9 cellular contexts compared by ENCODE assay signal in genomic region chr19:3358392-3358918, GRCh38. TPM values are rescaled to one million over a fixed set of nuclear protein-coding genes. Genes with fewer than 3 reads are reported as not detected.
A peak's percentile ranks its signal among the peaks of the same experiment; 100 is the strongest.
DNase-seq lines count a peak whose midpoint lies in the region; ATAC-seq, FAIRE-seq and TF ChIP-seq lines count a peak whose summit lies in the region.
"Had no signal": no experiment of that assay in that cellular context is flagged by ENCODE, and none has a peak within 500 bp of the region (broad histone marks: within the 10 kb centered on the region; RNA-seq: fewer than 3 reads in every experiment).

No MANE protein-coding gene starts in this region.

- H3K4me2 ChIP-seq in GM12878 (ENCODE audit: control insufficient read depth, insufficient read depth), result peak overlapping the region; percentile 100

- H3K27ac Mint-ChIP-seq in activated T-cell treated with anti-CD3 and anti-CD28 coated beads, Interleukin-2, amount 50 U/mL, for 72 hours, result peak overlapping the region; percentile 32
- H3K27ac Mint-ChIP-seq in memory B cell (no peak overlapping the region), type B pancreatic cell (no peak overlapping the region)

- H3K27ac ChIP-seq in GM12878 (ENCODE audit: control insufficient read depth, insufficient read depth), result peak overlapping the region; percentile 6; the same call in 1 of the 2 replicates

- TF ChIP-seq EP300 in GM12878 (IDR thresholded peaks at IDR 0.05; ENCODE audit: borderline replicate concordance in 1 of 2, control insufficient read depth in 1 of 2, low read depth in 2 of 2, low read length in 2 of 2), result no peak

- TF ChIP-seq POLR2A in GM12878 (IDR thresholded peaks at IDR 0.05; ENCODE audit: low read depth, low read length), result no peak

- no peaks in the 10 kb centered on the region for H3K27me3 ChIP-seq in GM12878 (replicated peaks in 1 of 2; ENCODE audit: control insufficient read depth in 2 of 2, insufficient read depth in 2 of 2, low read length in 1 of 2)

- H3K9me3 ChIP-seq in GM12878 (replicated peaks; ENCODE audit: control insufficient read depth, insufficient read depth, low read length), result no peaks in the 10 kb centered on the region

- CTCF ChIA-PET in GM12878 (lab: Yijun Ruan, JAX), result no interaction called here

- no peaks in the 10 kb centered on the region for H3K36me3 ChIP-seq in GM12878 (ENCODE audit: control insufficient read depth in 2 of 2, insufficient read depth in 2 of 2, low read length in 1 of 2)

- BruUV-seq in GM12878 (replicated peaks; lab: Mats Ljungman, UMichigan), result no TSS peak

- peak overlapping the region; percentile 71 for H2AFZ ChIP-seq in GM12878 (ENCODE audit: control insufficient read depth, low read depth, low read length)

- peak in 1 of 2 donors; percentile 0 for ATAC-seq in activated T-cell treated with anti-CD3 and anti-CD28 coated beads, Interleukin-2, amount 50 U/mL, for 72 hours (replicated peaks in 1 of 2)
- ATAC-seq in GM12878, result peak; percentile 1; the same call in 1 of the 3 replicates
- ATAC-seq in memory B cell (ENCODE audit: low read depth), result no peak
- no peak for ATAC-seq in HG02763 (IDR thresholded peaks at IDR 0.05; ENCODE audit: unreplicated experiment)

- RAD21 ChIA-PET in GM12878 (lab: Charles Lee; ENCODE audit: unreplicated experiment), result no interaction called here

- intact Hi-C loops in GM12878 (cut with micrococcal nuclease; ENCODE audit: unreplicated experiment), result no loop called here

- no peak for DNase-seq in activated T-cell treated with anti-CD3 and anti-CD28 coated beads, Interleukin-2, amount 50 U/mL, for 72 hours
- DNase-seq in activated T-cell treated with anti-CD3 and anti-CD28 coated beads, Interleukin-2, amount 50 U/mL, for 48 hours, result no peak
- DNase-seq in GM12878 (ENCODE audit: low read depth, low spot score) (no peak), memory B cell (ENCODE audit: low spot score in 2 of 2) (no peak), type B pancreatic cell (ENCODE audit: extremely low spot score, unreplicated experiment) (no peak), NCI-H345 (lab: John Stamatoyannopoulos, UW) (no peak), RPMI8226 (no peak)

- H3K4me3 Mint-ChIP-seq in activated T-cell treated with anti-CD3 and anti-CD28 coated beads, Interleukin-2, amount 50 U/mL, for 72 hours, result peak overlapping the region; percentile 90 to 92
- H3K4me3 Mint-ChIP-seq in memory B cell (peak overlapping the region; percentile 88), type B pancreatic cell (peak overlapping the region; percentile 83)

- H3K36me3 Mint-ChIP-seq in activated T-cell treated with anti-CD3 and anti-CD28 coated beads, Interleukin-2, amount 50 U/mL, for 72 hours (ENCODE audit: insufficient read depth in 2 of 2), result no peaks in the 10 kb centered on the region
- H3K36me3 Mint-ChIP-seq in memory B cell, result no peaks in the 10 kb centered on the region
- no peaks in the 10 kb centered on the region for H3K36me3 Mint-ChIP-seq in type B pancreatic cell

- no peaks in the 10 kb centered on the region for H3K9me3 Mint-ChIP-seq in activated T-cell treated with anti-CD3 and anti-CD28 coated beads, Interleukin-2, amount 50 U/mL, for 72 hours
- H3K9me3 Mint-ChIP-seq in memory B cell, result peaks cover 3% of the 10 kb centered on the region
- H3K9me3 Mint-ChIP-seq in type B pancreatic cell, result no peaks in the 10 kb centered on the region

- H3K4me3 ChIP-seq in GM12878, result peak overlapping the region; percentile 69

- in situ Hi-C loops in GM12878 (cut with MboI), result loop anchor here (25.0 kb wide), 1 partner anchor 1496 kb away; the partner anchor contains the start of gene KLF16

- peaks cover 25% of the 10 kb centered on the region for H3K79me2 ChIP-seq in GM12878 (ENCODE audit: control insufficient read depth, insufficient read depth, low read length)

- TF ChIP-seq RAD21 in GM12878 (IDR thresholded peaks at IDR 0.05; ENCODE audit: insufficient read depth, low read depth, low read length), result no peak

- H4K20me1 ChIP-seq in GM12878 (ENCODE audit: control insufficient read depth, insufficient read depth), result no peaks in the 10 kb centered on the region

- peak overlapping the region; percentile 58 for H3K9ac ChIP-seq in GM12878 (ENCODE audit: control insufficient read depth, insufficient read depth, low read length)

- SMC1A ChIA-PET in GM12878 (lab: Charles Lee; ENCODE audit: uncharacterized antibody, unreplicated experiment), result no interaction called here

- 6% methylated on average over 25 of the region's 46 CpGs for WGBS in GM12878 (ENCODE audit: insufficient coverage, insufficient replicate concordance, low lambda C conversion rate, missing lambda C conversion rate)

- peaks cover 19% of the 10 kb centered on the region for H3K4me1 ChIP-seq in GM12878 (ENCODE audit: control insufficient read depth, insufficient read depth, low read length)

- peaks cover 6% of the 10 kb centered on the region for H3K27me3 Mint-ChIP-seq in activated T-cell treated with anti-CD3 and anti-CD28 coated beads, Interleukin-2, amount 50 U/mL, for 72 hours (ENCODE audit: low read depth)
- peaks cover 3% of the 10 kb centered on the region for H3K27me3 Mint-ChIP-seq in memory B cell
- H3K27me3 Mint-ChIP-seq in type B pancreatic cell, result peaks cover 70% of the 10 kb centered on the region

- FAIRE-seq in GM12878 (lab: Jason Lieb, UNC), result no peak
- FAIRE-seq: G401.6 had no signal

- POLR2A ChIA-PET in GM12878 (lab: Charles Lee), result interaction anchor here (1.8 kb wide), 1 partner anchor 11 kb away, joined by 7 read pairs; no protein-coding TSS in a partner anchor

- TF ChIP-seq CTCF in GM12878 (IDR thresholded peaks at IDR 0.05 in 2 of 3, conservative IDR thresholded peaks at IDR 0.05 in 1 of 3; ENCODE audit: control insufficient read depth in 2 of 3, extremely low read depth in 1 of 3, insufficient read depth in 1 of 3, low read depth in 3 of 3, low read length in 3 of 3), result no peak
- no peak for TF ChIP-seq CTCF in type B pancreatic cell (conservative IDR thresholded peaks at IDR 0.05)

- H3K4me1 Mint-ChIP-seq in activated T-cell treated with anti-CD3 and anti-CD28 coated beads, Interleukin-2, amount 50 U/mL, for 72 hours (ENCODE audit: low read depth), result peaks cover 25% of the 10 kb centered on the region
- H3K4me1 Mint-ChIP-seq in memory B cell (peaks cover 19% of the 10 kb centered on the region), type B pancreatic cell (ENCODE audit: unreplicated experiment) (peaks cover 5% of the 10 kb centered on the region)

TF ChIP-seq in GM12878, 131 proteins besides CTCF, POLR2A, EP300 and RAD21:
- TF ChIP-seq MEF2B (IDR thresholded peaks at IDR 0.05; ENCODE audit: partially characterized antibody, poor library complexity, severe bottlenecking) (peak; percentile 36), SUZ12 (IDR thresholded peaks at IDR 0.05; ENCODE audit: unreplicated experiment) (no peak)
TF ChIP-seq in GM12878: peak in this region for 1.

RNA-seq across cellular contexts. Expression of gene NFIC, which starts 7.9 kb away (rescaled TPM):
- total RNA-seq in activated T-cell treated with anti-CD3 and anti-CD28 coated beads, Interleukin-2, amount 50 U/mL, for 72 hours, result 10 to 100 TPM; 19.8 to 24.8 TPM
- 77.1 and 95.5 TPM in 2 replicates for total RNA-seq in GM12878 (2013; cell fraction: nucleolus; rRNA removed)
- total RNA-seq in GM12878 (2014; rRNA removed) (8.8 and 9.2 TPM in 2 replicates), GM12878 (2014; rRNA removed; fragmentation: Illumina TruSeq; extraction: Trizol) (2.8 and 5.3 TPM in 2 replicates), GM12878 (2021) (50.5 and 53.5 TPM in 2 replicates), type B pancreatic cell (ENCODE audit: low replicate concordance) (12.5 and 17.8 TPM in 2 replicates)
- 3.6 TPM for polyA plus RNA-seq in GM12878 (2011; ENCODE audit: low read depth)
- polyA plus RNA-seq in GM12878 (2011; rRNA removed) (0.86 and 1.6 TPM in 2 replicates), GM12878 (2014; fragmentation: Illumina TruSeq; extraction: Trizol) (4.6 and 11.1 TPM in 2 replicates), GM12878 (2014; fragmentation: Nextera tagmentation; extraction: Ambion mirVana) (1 to 10 TPM in 1 of 2 experiments, under 1 TPM in 1; 0.71 to 1.1 TPM), GM12878 (2014; rRNA removed) (13.8 and 16.8 TPM in 2 replicates), GM12878 (2016; fragmentation: Nextera tagmentation; extraction: Ambion mirVana) (10 to 100 TPM; 18.5 to 22.2 TPM)
- 2.1 and 2.2 TPM in 2 replicates for polyA plus RNA-seq in GM12878 (2011; cell fraction: cytosol; rRNA removed)
- polyA plus RNA-seq in GM12878 (2011; cell fraction: nucleus; rRNA removed), result 11.0 and 19.5 TPM in 2 replicates
- 12.5 and 13.5 TPM in 2 replicates for polyA plus RNA-seq in GM12878 (2012)
- 3.4 and 7.2 TPM in 2 replicates for polyA minus RNA-seq in GM12878 (2011; rRNA and poly(A)+ RNA removed)
- 8.4 and 9.6 TPM in 2 replicates for polyA minus RNA-seq in GM12878 (2011; cell fraction: cytosol; rRNA and poly(A)+ RNA removed)
- 8.9 and 14.9 TPM in 2 replicates for polyA minus RNA-seq in GM12878 (2011; cell fraction: nucleus; rRNA and poly(A)+ RNA removed)
